In the genomic region with DNA sequence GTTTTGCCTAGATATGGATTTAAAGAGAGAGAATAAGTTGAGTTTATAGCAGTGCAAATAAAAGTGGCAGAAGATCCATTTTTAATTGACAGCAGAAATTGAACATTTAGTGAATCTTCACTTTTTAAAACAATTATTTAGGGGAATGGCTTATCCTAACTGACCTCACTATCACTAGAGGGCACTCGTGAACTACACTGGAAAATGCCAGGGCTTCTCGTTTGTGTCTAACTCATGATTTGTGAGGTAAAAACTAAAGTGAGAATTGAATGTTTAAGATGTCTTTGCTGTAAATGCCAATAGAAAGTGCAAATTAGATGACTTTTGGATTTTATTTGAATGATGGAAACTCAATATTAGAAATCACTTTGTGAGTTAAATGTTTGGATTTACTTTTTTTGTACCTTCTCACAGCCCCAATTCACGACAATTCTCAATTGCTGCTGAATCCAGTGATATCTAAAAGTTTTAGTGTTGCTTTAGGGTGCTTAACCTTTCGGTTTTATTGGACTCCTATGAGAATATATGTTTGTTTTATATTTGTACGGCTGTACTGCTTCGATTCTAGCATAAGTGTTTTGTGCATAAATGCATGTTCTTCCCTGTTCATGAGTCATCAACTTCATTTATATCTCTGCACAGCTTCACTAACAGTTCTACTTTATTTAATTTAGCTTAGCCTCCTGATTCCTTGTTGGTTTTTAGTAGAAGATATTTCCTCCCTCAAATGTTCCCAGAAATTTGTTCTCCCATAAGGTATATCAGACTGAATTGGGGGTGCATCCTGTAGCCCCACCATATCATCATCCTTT, we compare ENCODE assay signal across 8 cellular contexts.
DNase-seq lines count a peak whose midpoint lies in the region; ATAC-seq and TF ChIP-seq lines count a peak whose summit lies in the region.

No MANE protein-coding gene starts in this region.

- POLR2A ChIA-PET in SK-N-SH (lab: Yijun Ruan, JAX): no interaction called here

- no peak for TF ChIP-seq EP300 in SK-N-SH (IDR thresholded peaks at IDR 0.05; ENCODE audit: borderline replicate concordance in 1 of 2, low read depth in 1 of 2, low read length in 1 of 2)

- H3K27ac ChIP-seq in SK-N-SH (ENCODE audit: low read depth in 2 of 2, low read length in 1 of 2): no peak overlapping the region

- no peaks in the 10 kb centered on the region for H3K36me3 ChIP-seq in SK-N-SH (replicated peaks in 1 of 2; ENCODE audit: control insufficient read depth in 1 of 2, insufficient read depth in 2 of 2, low read length in 1 of 2)

- no peaks in the 10 kb centered on the region for H3K9me3 ChIP-seq in SK-N-SH

- no peaks in the 10 kb centered on the region for H3K27me3 ChIP-seq in SK-N-SH (ENCODE audit: insufficient read depth)

- 22% methylated on average over 6 of the region's 6 CpGs for WGBS in SK-N-SH (ENCODE audit: low lambda C conversion rate)

- H3K9ac ChIP-seq in SK-N-SH: no peak overlapping the region

- no peaks in the 10 kb centered on the region for H3F3A ChIP-seq in SK-N-SH (replicated peaks; ENCODE audit: insufficient read depth)

- peaks cover 0 to 7% of the 10 kb centered on the region in 2 experiments; a peak in 2 of 4 replicates for H3K4me1 ChIP-seq in SK-N-SH (ENCODE audit: control insufficient read depth in 1 of 2, insufficient read depth in 2 of 2, low read depth in 1 of 2, low read length in 1 of 2)

- H3K4me3 ChIP-seq in SK-N-SH (ENCODE audit: low read depth in 2 of 2, low read length in 1 of 2) (peak overlapping the region in 1 of 2 experiments; percentile 3; a peak in 1 of 4 replicates), fibroblast of villous mesenchyme (ENCODE audit: low read depth, low read length) (no peak overlapping the region), retinal pigment epithelial cell (ENCODE audit: low read length) (no peak overlapping the region)

- TF ChIP-seq CTCF in SK-N-SH (IDR thresholded peaks at IDR 0.05) (peak; percentile 95), fibroblast of villous mesenchyme (IDR thresholded peaks at IDR 0.05; ENCODE audit: insufficient read depth, low read depth, low read length) (peak; percentile 70), retinal pigment epithelial cell (conservative IDR thresholded peaks at IDR 0.05; ENCODE audit: low read depth, low read length) (peak; percentile 81)

- ATAC-seq in GM21423 (IDR thresholded peaks at IDR 0.05; ENCODE audit: unreplicated experiment) (no peak), HG03469 (IDR thresholded peaks at IDR 0.05; ENCODE audit: unreplicated experiment) (no peak)

- H2AFZ ChIP-seq in SK-N-SH (ENCODE audit: low read depth): 0 out of 2 replicates have a peak overlapping the region, but pooled peaks have one; percentile 13

- TF ChIP-seq RAD21 in SK-N-SH (IDR thresholded peaks at IDR 0.05; ENCODE audit: low read length): peak; percentile 97

- no peak overlapping the region for H3K4me2 ChIP-seq in SK-N-SH

- no peaks in the 10 kb centered on the region for H3K79me2 ChIP-seq in SK-N-SH (ENCODE audit: insufficient read depth)

- no peaks in the 10 kb centered on the region for H4K20me1 ChIP-seq in SK-N-SH (ENCODE audit: insufficient read depth)

- CTCF ChIA-PET in SK-N-SH (lab: Yijun Ruan, JAX): interaction anchor here (0.7 to 11.9 kb wide), 18 partner anchors 11 to 785 kb away, joined by 3 to 322 read pairs (median 4); no protein-coding TSS in a partner anchor

- H3K9me2 ChIP-seq in SK-N-SH: no peaks in the 10 kb centered on the region

- DNase-seq in NCI-H524 (lab: John Stamatoyannopoulos, UW) (peak; percentile 33 to 57), NCI-H524 treated with DMSO at 0.1 percent for 48 hours (lab: John Stamatoyannopoulos, UW) (no peak), LoVo (ENCODE audit: low spot score) (peak; percentile 53), SK-N-SH (peak; percentile 42), fibroblast of villous mesenchyme (ENCODE audit: low read depth) (peak; percentile 52), retinal pigment epithelial cell (ENCODE audit: low read depth) (no peak)

TF ChIP-seq in SK-N-SH, 30 proteins besides CTCF, POLR2A, EP300 and RAD21:
- no peak for TF ChIP-seq MEF2A (IDR thresholded peaks at IDR 0.05; ENCODE audit: borderline replicate concordance, low read depth)
- TF ChIP-seq POLR2AphosphoS5 (IDR thresholded peaks at IDR 0.05; ENCODE audit: low read depth, low read length): no peak
- peak; percentile 85 for TF ChIP-seq SMC3 (IDR thresholded peaks at IDR 0.05; ENCODE audit: low read depth, low read length)
- TF ChIP-seq, protein P1, sequence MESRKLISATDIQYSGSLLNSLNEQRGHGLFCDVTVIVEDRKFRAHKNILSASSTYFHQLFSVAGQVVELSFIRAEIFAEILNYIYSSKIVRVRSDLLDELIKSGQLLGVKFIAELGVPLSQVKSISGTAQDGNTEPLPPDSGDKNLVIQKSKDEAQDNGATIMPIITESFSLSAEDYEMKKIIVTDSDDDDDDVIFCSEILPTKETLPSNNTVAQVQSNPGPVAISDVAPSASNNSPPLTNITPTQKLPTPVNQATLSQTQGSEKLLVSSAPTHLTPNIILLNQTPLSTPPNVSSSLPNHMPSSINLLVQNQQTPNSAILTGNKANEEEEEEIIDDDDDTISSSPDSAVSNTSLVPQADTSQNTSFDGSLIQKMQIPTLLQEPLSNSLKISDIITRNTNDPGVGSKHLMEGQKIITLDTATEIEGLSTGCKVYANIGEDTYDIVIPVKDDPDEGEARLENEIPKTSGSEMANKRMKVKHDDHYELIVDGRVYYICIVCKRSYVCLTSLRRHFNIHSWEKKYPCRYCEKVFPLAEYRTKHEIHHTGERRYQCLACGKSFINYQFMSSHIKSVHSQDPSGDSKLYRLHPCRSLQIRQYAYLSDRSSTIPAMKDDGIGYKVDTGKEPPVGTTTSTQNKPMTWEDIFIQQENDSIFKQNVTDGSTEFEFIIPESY (IDR thresholded peaks at IDR 0.05; ENCODE audit: borderline replicate concordance, low read depth): no peak
- TF ChIP-seq FOSL2 (IDR thresholded peaks at IDR 0.05; ENCODE audit: borderline replicate concordance, low read depth): 0 out of 2 replicates have a peak, but pooled peaks have one; percentile 6
- no peak for TF ChIP-seq RXRA (IDR thresholded peaks at IDR 0.05; ENCODE audit: borderline replicate concordance, low read depth)
- TF ChIP-seq YY1 (IDR thresholded peaks at IDR 0.05; ENCODE audit: low read depth): no peak

Comparison
In these comparisons a context has a peak if more than half of its experiments do, and no peak if none do; other contexts are left out.
1. DNase-seq: peak in NCI-H524 (2 of 2), LoVo (single experiment), SK-N-SH (single experiment) and fibroblast of villous mesenchyme (single experiment); none in NCI-H524 treated with DMSO at 0.1 percent for 48 hours (single experiment) and retinal pigment epithelial cell (single experiment).
2. Peak in every context shown above with its lines, with median percentiles within 50 percentile points of each other: CTCF ChIP-seq.